13 cellular contexts compared by ENCODE assay signal in genomic region chr6:165571068-165571682, GRCh38.
DNase-seq lines count a peak whose midpoint lies in the region; ATAC-seq and TF ChIP-seq lines count a peak whose summit lies in the region.
"Had no signal": no experiment of that assay in that cellular context is flagged by ENCODE, and none has a peak within 500 bp of the region (broad histone marks: within the 10 kb centered on the region; RNA-seq: fewer than 3 reads in every experiment).

No MANE protein-coding gene starts in this region.

- TF ChIP-seq CTCF in choroid plexus epithelial cell (conservative IDR thresholded peaks at IDR 0.05; ENCODE audit: low read depth, low read length) = no peak
- TF ChIP-seq CTCF in nephron (IDR thresholded peaks at IDR 0.05; ENCODE audit: unreplicated experiment in 3 of 3) = no peak

- ATAC-seq in GM19324 (IDR thresholded peaks at IDR 0.05; ENCODE audit: low FRiP score, unreplicated experiment) (peak; percentile 18), HG03354 (IDR thresholded peaks at IDR 0.05; ENCODE audit: poor library complexity, severe bottlenecking, unreplicated experiment) (no peak)

- no peak overlapping the region for H3K4me3 Mint-ChIP-seq in nephron
- H3K4me3 Mint-ChIP-seq: activated T-cell treated with anti-CD3 and anti-CD28 coated beads, Interleukin-2, amount 50 U/mL, for 24 hours; CD4-positive, CD25-positive, alpha-beta regulatory T cell had no signal

- peak overlapping the region; percentile 13 to 64 (median 29) for H3K27ac Mint-ChIP-seq in nephron
- H3K27ac Mint-ChIP-seq: activated T-cell treated with anti-CD3 and anti-CD28 coated beads, Interleukin-2, amount 50 U/mL, for 24 hours; CD4-positive, CD25-positive, alpha-beta regulatory T cell had no signal

- DNase-seq in HT1080 (ENCODE audit: low read depth) (peak; percentile 10), choroid plexus epithelial cell (ENCODE audit: low read depth) (peak; percentile 87), NCI-H526 (lab: John Stamatoyannopoulos, UW) (no peak), NCI-H1417 (lab: John Stamatoyannopoulos, UW) (no peak), CD1c-positive myeloid dendritic cell (ENCODE audit: extremely low spot score) (no peak)
- DNase-seq: activated CD4-positive, alpha-beta T cell treated with anti-CD3 and anti-CD28 coated beads for 1 hour; activated T-cell treated with anti-CD3 and anti-CD28 coated beads, Interleukin-2, amount 50 U/mL, for 24 hours; CD4-positive, CD25-positive, alpha-beta regulatory T cell; small intestine; substantia nigra had no signal

- no peak overlapping the region for H3K4me3 ChIP-seq in choroid plexus epithelial cell (ENCODE audit: low read depth, low read length)

- peaks cover 20% of the 10 kb centered on the region for H3K4me1 Mint-ChIP-seq in nephron
- H3K4me1 Mint-ChIP-seq: CD4-positive, CD25-positive, alpha-beta regulatory T cell had no signal

- H3K9me3 Mint-ChIP-seq in nephron = no peaks in the 10 kb centered on the region
- H3K9me3 Mint-ChIP-seq: activated T-cell treated with anti-CD3 and anti-CD28 coated beads, Interleukin-2, amount 50 U/mL, for 24 hours had no signal

- H3K27me3 Mint-ChIP-seq in nephron (ENCODE audit: low read depth) = no peaks in the 10 kb centered on the region
- H3K27me3 Mint-ChIP-seq: activated T-cell treated with anti-CD3 and anti-CD28 coated beads, Interleukin-2, amount 50 U/mL, for 24 hours; CD4-positive, CD25-positive, alpha-beta regulatory T cell had no signal

- H3K36me3 Mint-ChIP-seq in nephron (ENCODE audit: low read depth) = peaks cover 7% of the 10 kb centered on the region
- H3K36me3 Mint-ChIP-seq: CD4-positive, CD25-positive, alpha-beta regulatory T cell had no signal

Comparison
In these comparisons a context has a peak if more than half of its experiments do, and no peak if none do; other contexts are left out.
1. DNase-seq: peak in HT1080 (single experiment) and choroid plexus epithelial cell (single experiment); none in NCI-H526 (0 of 2), NCI-H1417 (0 of 3) and CD1c-positive myeloid dendritic cell (single experiment).